25 cellular contexts compared by ENCODE assay signal in genomic region chr2:76861708-76862107, GRCh38.
DNase-seq lines count a peak whose midpoint lies in the region; ATAC-seq and TF ChIP-seq lines count a peak whose summit lies in the region.
"Had no signal": no experiment of that assay in that cellular context is flagged by ENCODE, and none has a peak within 500 bp of the region (broad histone marks: within the 10 kb centered on the region; RNA-seq: fewer than 3 reads in every experiment).

No MANE protein-coding gene starts in this region.

- TF ChIP-seq CTCF in fibroblast of villous mesenchyme (IDR thresholded peaks at IDR 0.05; ENCODE audit: insufficient read depth, low read depth, low read length): no peak

- H3K4me3 ChIP-seq in Jurkat, Clone E6-1 (ENCODE audit: low read length): no peak overlapping the region
- H3K4me3 ChIP-seq in fibroblast of villous mesenchyme (ENCODE audit: low read depth, low read length): no peak overlapping the region
- H3K4me3 ChIP-seq: adrenal gland, lower lobe of right lung, smooth muscle cell, tibial artery had no signal

- ATAC-seq in GM19035 (IDR thresholded peaks at IDR 0.05; ENCODE audit: unreplicated experiment): peak; percentile 58
- no peak for ATAC-seq in HG02973 (IDR thresholded peaks at IDR 0.05; ENCODE audit: unreplicated experiment)
- ATAC-seq: HCT116, lower lobe of right lung had no signal

- peak; percentile 47 for DNase-seq in Jurkat, Clone E6-1 (ENCODE audit: low read depth, low spot score)
- DNase-seq in SW480 (ENCODE audit: low spot score): peak; percentile 28
- peak; percentile 10 for DNase-seq in fibroblast of villous mesenchyme (ENCODE audit: low read depth)
- no peak for DNase-seq in effector CD4-positive, alpha-beta T cell
- no peak for DNase-seq in 8988T
- DNase-seq: activated CD4-positive, alpha-beta T cell treated with anti-CD3 and anti-CD28 coated beads, Interleukin-2, amount 50 U/mL, for 1 hour; activated CD8-positive, alpha-beta memory T cell treated with anti-CD3 and anti-CD28 coated beads, Interleukin-2, amount 50 U/mL, for 48 hours; activated effector memory CD4-positive, alpha-beta T cell treated with Interleukin-2 at 50 U/mL for 16 hours; adrenal gland; caudate nucleus; CD8-positive, alpha-beta memory T cell; hypothalamus; lower lobe of right lung; NCI-H1436; NCI-H2171 treated with DMSO at 0.1 percent for 48 hours; NCI-H69; SHP77 treated with DMSO at 0.1 percent for 48 hours; stimulated activated CD4-positive, alpha-beta T cell treated with anti-CD3 and anti-CD28 coated beads, Interleukin-2, amount 100 ng/mL, for 48 hours; stimulated activated naive CD4-positive, alpha-beta T cell treated with Interleukin-2 at 50 U/mL for 16 hours; tibial artery; WERI-Rb-1 had no signal

Comparison
In these comparisons a context has a peak if more than half of its experiments do, and no peak if none do; other contexts are left out.
1. DNase-seq: peak in Jurkat, Clone E6-1 (single experiment), SW480 (single experiment) and fibroblast of villous mesenchyme (single experiment); none in effector CD4-positive, alpha-beta T cell (single experiment) and 8988T (single experiment).